1 cellular context compared by ENCODE assay signal in the genomic region with DNA sequence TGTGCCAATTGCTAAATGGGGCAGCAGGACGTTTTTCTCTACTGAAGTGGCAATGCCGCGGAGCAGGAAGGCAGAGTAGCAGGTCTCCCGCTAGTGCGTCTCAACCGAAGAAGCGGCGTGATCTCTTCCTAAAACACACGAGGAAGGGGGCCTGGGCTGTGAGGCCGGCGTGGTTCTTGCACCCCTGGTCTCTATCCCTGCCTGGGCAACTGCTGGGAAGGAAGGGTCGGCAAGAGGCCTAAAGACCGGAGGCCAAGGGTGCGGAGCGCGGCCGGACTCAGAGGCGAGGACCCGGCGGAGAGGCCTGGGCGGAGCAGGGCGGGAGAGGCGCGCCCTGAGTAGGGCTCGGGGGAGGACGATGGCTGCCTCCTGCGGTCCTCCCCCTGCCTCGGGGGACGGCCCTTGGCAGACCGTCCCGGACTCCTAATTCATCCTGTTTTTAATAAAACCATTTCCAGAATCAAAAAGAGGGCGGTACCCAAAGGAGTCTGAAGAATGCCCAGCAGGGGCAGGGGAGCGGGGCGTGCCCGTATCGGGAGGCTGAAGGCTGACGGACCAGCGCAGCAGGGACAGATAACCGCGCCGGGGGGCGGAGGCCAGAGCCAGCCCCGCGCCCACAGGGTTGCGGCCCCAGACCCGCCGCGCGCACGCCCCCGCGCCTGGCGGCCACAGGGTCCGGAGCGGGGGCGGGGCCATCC.
TF ChIP-seq lines count a peak whose summit lies in the region.

No MANE protein-coding gene starts in this region.

TF ChIP-seq in WTC11, 78 proteins besides CTCF, POLR2A, EP300 and RAD21 (continued from another document):
- TF ChIP-seq, protein P1, sequence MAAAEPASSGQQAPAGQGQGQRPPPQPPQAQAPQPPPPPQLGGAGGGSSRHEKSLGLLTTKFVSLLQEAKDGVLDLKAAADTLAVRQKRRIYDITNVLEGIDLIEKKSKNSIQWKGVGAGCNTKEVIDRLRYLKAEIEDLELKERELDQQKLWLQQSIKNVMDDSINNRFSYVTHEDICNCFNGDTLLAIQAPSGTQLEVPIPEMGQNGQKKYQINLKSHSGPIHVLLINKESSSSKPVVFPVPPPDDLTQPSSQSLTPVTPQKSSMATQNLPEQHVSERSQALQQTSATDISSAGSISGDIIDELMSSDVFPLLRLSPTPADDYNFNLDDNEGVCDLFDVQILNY (CRISPR knock-in tag; IDR thresholded peaks at IDR 0.05): no peak; the same call in 1 of the 2 replicates
